Comparison of ENCODE assay signal across 8 cellular contexts in the genomic region with DNA sequence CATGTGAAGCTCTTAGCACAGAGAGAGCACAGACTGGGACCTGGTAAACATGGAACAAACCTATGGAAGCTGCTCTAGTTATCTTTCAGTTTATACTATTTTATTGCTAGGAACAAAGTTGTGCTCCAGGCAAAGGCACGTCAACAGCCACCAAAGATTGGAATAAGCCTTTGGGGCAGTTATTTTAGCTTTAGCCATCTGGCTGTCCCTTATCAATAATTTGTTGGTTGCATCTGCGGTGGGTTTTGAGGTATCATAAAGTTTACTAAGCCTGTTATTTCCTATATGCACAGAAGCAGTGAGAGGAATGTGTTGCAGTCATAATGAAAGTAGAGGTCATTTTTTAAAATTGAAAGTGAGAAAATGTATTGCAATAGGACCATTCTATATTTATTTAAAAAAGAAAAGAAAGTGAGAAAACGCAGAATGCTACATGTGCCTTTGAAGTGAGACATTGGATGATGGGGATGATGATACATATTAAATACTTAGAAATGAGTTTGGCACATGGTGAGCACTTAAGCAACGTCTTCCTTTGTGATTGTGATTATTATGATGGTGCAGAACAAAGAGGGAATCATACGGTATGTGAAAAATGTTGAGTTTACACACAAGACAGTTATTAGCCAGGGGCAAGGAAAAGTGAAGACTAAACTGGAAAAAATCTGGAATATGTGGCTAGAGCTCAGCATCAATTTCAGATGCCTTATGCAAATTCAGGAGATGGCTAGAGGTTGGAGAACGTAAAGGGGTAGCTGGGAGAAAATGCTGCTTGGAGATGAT. TPM values are rescaled to one million over a fixed set of nuclear protein-coding genes. Genes with fewer than 3 reads are reported as not detected.
DNase-seq lines count a peak whose midpoint lies in the region; ATAC-seq, FAIRE-seq and TF ChIP-seq lines count a peak whose summit lies in the region.

No MANE protein-coding gene starts in this region.

- H3K4me2 ChIP-seq in astrocyte (ENCODE audit: low read length) (peak overlapping the region; percentile 40), hepatocyte (no peak overlapping the region)

- H3K36me3 Mint-ChIP-seq in astrocyte (ENCODE audit: low read depth, unreplicated experiment): no peaks in the 10 kb centered on the region

- no peak overlapping the region for H3K27ac Mint-ChIP-seq in astrocyte (ENCODE audit: unreplicated experiment)

- no peaks in the 10 kb centered on the region for H3K27me3 ChIP-seq in astrocyte (ENCODE audit: insufficient read depth, low read length)
- H3K27me3 ChIP-seq in transverse colon: no peaks in the 10 kb centered on the region
- H3K27me3 ChIP-seq in hepatocyte: no peaks in the 10 kb centered on the region

- no peaks in the 10 kb centered on the region for H3K9me3 Mint-ChIP-seq in astrocyte (ENCODE audit: unreplicated experiment)

- TF ChIP-seq POLR2A in transverse colon (IDR thresholded peaks at IDR 0.05): no peak

- ATAC-seq in HG03108 (IDR thresholded peaks at IDR 0.05; ENCODE audit: unreplicated experiment): peak; percentile 80

- H3K9me2 ChIP-seq in hepatocyte (replicated peaks; ENCODE audit: insufficient read depth): no peaks in the 10 kb centered on the region

- no peaks in the 10 kb centered on the region for H3K36me3 ChIP-seq in astrocyte (ENCODE audit: insufficient read depth, low read length)
- H3K36me3 ChIP-seq in transverse colon: no peaks in the 10 kb centered on the region
- no peaks in the 10 kb centered on the region for H3K36me3 ChIP-seq in hepatocyte (replicated peaks; ENCODE audit: insufficient read depth, low read depth)

- peak; percentile 25 for DNase-seq in AG08396 (ENCODE audit: low spot score)
- DNase-seq in GM19239 (ENCODE audit: insufficient read length, low spot score): no peak
- peak; percentile 92 for DNase-seq in astrocyte (ENCODE audit: low read depth)
- no peak for DNase-seq in LoVo (ENCODE audit: low spot score)
- DNase-seq in transverse colon: no peak
- no peak for DNase-seq in hepatocyte (ENCODE audit: low spot score)
- no peak for DNase-seq in mucosa of gallbladder (ENCODE audit: low spot score)

- intact Hi-C loops in transverse colon (cut with DNase I; ENCODE audit: low total_unique reads): no loop called here

- in situ Hi-C loops in transverse colon (cut with MboI; ENCODE audit: low pct_ligation_motif_present in 1 of 4, low pct_unique_long_range_greater_than_20kb in 1 of 4, low sequenced_read_pairs in 3 of 4): no loop called here

- H3K4me1 ChIP-seq in astrocyte (ENCODE audit: insufficient read depth, low read length) (peaks cover 10% of the 10 kb centered on the region), transverse colon (peaks cover 0 to 51% (median 33%) of the 10 kb centered on the region in 4 donors), hepatocyte (ENCODE audit: insufficient read depth) (no peaks in the 10 kb centered on the region)

- TF ChIP-seq CTCF in astrocyte (IDR thresholded peaks at IDR 0.05; ENCODE audit: insufficient read depth, low read depth, low read length): no peak
- no peak for TF ChIP-seq CTCF in transverse colon (IDR thresholded peaks at IDR 0.05)
- TF ChIP-seq CTCF in hepatocyte (IDR thresholded peaks at IDR 0.05; ENCODE audit: poor library complexity): no peak

- no peak overlapping the region for H3K9ac ChIP-seq in astrocyte (ENCODE audit: low read length)

- H3K9me3 ChIP-seq in astrocyte (ENCODE audit: insufficient read depth, low read depth, low read length): no peaks in the 10 kb centered on the region
- no peaks in the 10 kb centered on the region for H3K9me3 ChIP-seq in transverse colon
- no peaks in the 10 kb centered on the region for H3K9me3 ChIP-seq in hepatocyte (ENCODE audit: low read depth)

- H3K27me3 Mint-ChIP-seq in astrocyte (ENCODE audit: low read depth, unreplicated experiment): peaks cover 4% of the 10 kb centered on the region

- no peak overlapping the region for H3K4me3 Mint-ChIP-seq in astrocyte (ENCODE audit: unreplicated experiment)

- H2AFZ ChIP-seq in astrocyte (ENCODE audit: low read depth, low read length) (no peak overlapping the region), hepatocyte (no peak overlapping the region)

- FAIRE-seq in GM19239 (lab: Jason Lieb, UNC) (peak; percentile 89), astrocyte (lab: Jason Lieb, UNC) (peak; percentile 95)

- TF ChIP-seq EP300 in transverse colon (IDR thresholded peaks at IDR 0.05; ENCODE audit: low read depth): no peak

- H3K79me2 ChIP-seq in astrocyte (ENCODE audit: insufficient read depth, low read length): no peaks in the 10 kb centered on the region
- no peaks in the 10 kb centered on the region for H3K79me2 ChIP-seq in hepatocyte

- WGBS in transverse colon (ENCODE audit: low coverage in 1 of 2), 2 donors: 48% methylated on average over 6 of the region's 6 CpGs
- 56% methylated on average over 6 of the region's 6 CpGs for whole genome bisulfite sequencing in hepatocyte (ENCODE audit: low lambda C conversion rate, missing lambda C conversion rate)

- H3K27ac ChIP-seq in astrocyte (ENCODE audit: low read depth, low read length) (no peak overlapping the region), transverse colon (no peak overlapping the region), hepatocyte (no peak overlapping the region)

- H3K4me1 Mint-ChIP-seq in astrocyte (ENCODE audit: low read depth, unreplicated experiment): peaks cover 12% of the 10 kb centered on the region

- no peak overlapping the region for H3K4me3 ChIP-seq in astrocyte (ENCODE audit: insufficient read depth, low read depth, low read length)
- no peak overlapping the region for H3K4me3 ChIP-seq in transverse colon
- no peak overlapping the region for H3K4me3 ChIP-seq in hepatocyte

- H4K20me1 ChIP-seq in astrocyte (ENCODE audit: insufficient read depth, low read length) (no peaks in the 10 kb centered on the region), hepatocyte (ENCODE audit: insufficient read depth, poor library complexity, severe bottlenecking) (no peaks in the 10 kb centered on the region)

RNA-seq across cellular contexts. Expression of gene PRR5L, which starts 58.3 kb away (rescaled TPM):
- total RNA-seq in astrocyte: 55.6 and 56.0 TPM in 2 replicates
- 100 to 1,000 TPM; 203 to 418 (median 251) TPM for total RNA-seq in transverse colon
- total RNA-seq in hepatocyte: 4.5 and 7.5 TPM in 2 replicates
- 0.99 and 3.1 TPM in 2 replicates for polyA plus RNA-seq in hepatocyte
- total RNA-seq in mucosa of gallbladder: 32.7 TPM

Comparison
In these comparisons a context has a peak if more than half of its experiments do, and no peak if none do; other contexts are left out.
1. DNase-seq: peak in AG08396 (single experiment) and astrocyte (single experiment); none in GM19239 (single experiment), LoVo (single experiment), transverse colon (single experiment), hepatocyte (single experiment) and mucosa of gallbladder (single experiment).